ENCODE assay signal across 20 cellular contexts in the genomic region with DNA sequence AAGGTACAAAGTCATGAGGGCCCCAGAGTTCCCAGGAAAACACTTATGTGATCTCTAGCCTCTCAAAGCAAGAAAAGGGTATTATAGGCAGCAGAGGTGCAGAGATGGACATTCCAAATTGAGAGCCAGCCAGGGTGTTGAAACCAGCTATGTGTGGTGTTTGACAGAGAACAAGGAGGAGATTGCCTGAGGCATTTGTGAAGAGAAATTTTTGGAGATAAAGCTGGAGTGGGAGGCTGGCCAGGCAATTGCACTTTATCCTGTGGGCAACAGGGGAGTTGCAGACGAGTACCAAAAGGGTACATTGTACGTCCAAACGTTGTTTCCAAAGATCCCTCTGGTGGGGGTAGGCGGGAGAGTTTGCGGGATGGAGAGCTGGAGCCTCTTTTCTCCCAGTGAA. TPM values are rescaled to one million over a fixed set of nuclear protein-coding genes. Genes with fewer than 3 reads are reported as not detected.
"Had no signal": no experiment of that assay in that cellular context is flagged by ENCODE, and none has a peak within 500 bp of the region (broad histone marks: within the 10 kb centered on the region; RNA-seq: fewer than 3 reads in every experiment).

No MANE protein-coding gene starts in this region.

- H3K4me3 ChIP-seq: lower lobe of right lung, spleen, testis had no signal

- H3K27me3 ChIP-seq: testis had no signal

- DNase-seq: activated CD4-positive, alpha-beta memory T cell treated with anti-CD3 and anti-CD28 coated beads, Interleukin-2, amount 10 ng/mL, durations not matched to agents 7 days and 5 days; activated CD4-positive, alpha-beta T cell treated with anti-CD3 and anti-CD28 coated beads, Interleukin-2, amount 10 ng/mL, durations not matched to agents 24 days and 14 days; activated CD8-positive, alpha-beta memory T cell treated with anti-CD3 and anti-CD28 coated beads, Interleukin-2, amount 10 ng/mL, durations not matched to agents 7 days and 5 days; activated effector memory CD4-positive, alpha-beta T cell treated with anti-CD3 and anti-CD28 coated beads, Interleukin-2, amount 50 U/mL, for 16 hours; activated naive CD4-positive, alpha-beta T cell treated with anti-CD3 and anti-CD28 coated beads, Interleukin-2, amount 10 ng/mL, durations not matched to agents 7 days and 5 days; activated T-cell treated with anti-CD3 and anti-CD28 coated beads for 4 hours; effector CD4-positive, alpha-beta T cell; foreskin melanocyte; hypothalamus; left colon; lower lobe of right lung; natural killer cell; spleen; stimulated activated CD4-positive, alpha-beta T cell treated with anti-CD3 and anti-CD28 coated beads, Interleukin-4, amount 100 ng/mL, for 1 hour; stimulated activated naive CD4-positive, alpha-beta T cell; testis had no signal

- H3K9me3 ChIP-seq: lower lobe of right lung, spleen, testis had no signal

- H3K27ac ChIP-seq: lower lobe of right lung, spleen, testis, VCaP had no signal

- FAIRE-seq: islet of Langerhans had no signal

- ATAC-seq: activated CD4-positive, CD25-positive, alpha-beta regulatory T cell treated with anti-CD3 and anti-CD28 coated beads, Interleukin-2, amount 50 U/mL, for 24 hours; activated CD8-positive, alpha-beta memory T cell treated with anti-CD3 and anti-CD28 coated beads, Interleukin-2, amount 10 ng/mL, durations not matched to agents 7 days and 5 days; left colon; lower lobe of right lung; natural killer cell had no signal

- H3K36me3 ChIP-seq: lower lobe of right lung, spleen had no signal

- H3K4me1 ChIP-seq: lower lobe of right lung, spleen, testis had no signal

RNA-seq across cellular contexts. Expression of a gene that starts 2.5 kb away (rescaled TPM):
- total RNA-seq: activated CD4-positive, alpha-beta memory T cell treated with anti-CD3 and anti-CD28 coated beads, Interleukin-2, amount 10 ng/mL, durations not matched to agents 7 days and 5 days; activated CD4-positive, alpha-beta T cell treated with anti-CD3 and anti-CD28 coated beads, Interleukin-2, amount 10 ng/mL, durations not matched to agents 24 days and 14 days; activated CD8-positive, alpha-beta memory T cell treated with anti-CD3 and anti-CD28 coated beads, Interleukin-2, amount 10 ng/mL, durations not matched to agents 7 days and 5 days; natural killer cell; T-helper 2 cell treated with Interferon-gamma antibody and Interleukin-4, amounts not matched to agents 100 ng/mL and 5 ng/mL, for 36 hours had no signal
